Comparison of ENCODE assay signal across 21 cellular contexts in genomic region chr1:31809698-31810097, GRCh38. TPM values are rescaled to one million over a fixed set of nuclear protein-coding genes. Genes with fewer than 3 reads are reported as not detected.
"Had no signal": no experiment of that assay in that cellular context is flagged by ENCODE, and none has a peak within 500 bp of the region (broad histone marks: within the 10 kb centered on the region; RNA-seq: fewer than 3 reads in every experiment).

No MANE protein-coding gene starts in this region.

- H3K4me1 Mint-ChIP-seq: activated CD8-positive, alpha-beta memory T cell treated with anti-CD3 and anti-CD28 coated beads, Interleukin-2, amount 10 ng/mL, durations not matched to agents 7 days and 5 days; activated T-helper 17 cell treated with anti-CD3 and anti-CD28 coated beads, Interleukin-2, amount 50 U/mL, for 72 hours had no signal

- H3K9me3 Mint-ChIP-seq: activated naive CD8-positive, alpha-beta T cell treated with anti-CD3 and anti-CD28 coated beads for 36 hours; activated T-helper 17 cell treated with anti-CD3 and anti-CD28 coated beads, Interleukin-2, amount 50 U/mL, for 72 hours; memory B cell had no signal

- H3K4me1 ChIP-seq: breast epithelium, foreskin keratinocyte, thyroid gland, upper lobe of right lung had no signal

- H3K27me3 ChIP-seq: breast epithelium, foreskin keratinocyte, thyroid gland, upper lobe of right lung had no signal

- H3K36me3 Mint-ChIP-seq: activated CD8-positive, alpha-beta memory T cell treated with anti-CD3 and anti-CD28 coated beads, Interleukin-2, amount 10 ng/mL, durations not matched to agents 7 days and 5 days; activated naive CD8-positive, alpha-beta T cell treated with anti-CD3 and anti-CD28 coated beads for 36 hours; memory B cell had no signal

- H3K27ac ChIP-seq: breast epithelium, foreskin keratinocyte, thyroid gland, upper lobe of right lung had no signal

- DNase-seq: activated CD4-positive, alpha-beta T cell treated with anti-CD3 and anti-CD28 coated beads for 4 hours; activated CD4-positive, alpha-beta T cell treated with anti-CD3 and anti-CD28 coated beads, Interleukin-2, amount 50 U/mL, for 48 hours; activated CD4-positive, CD25-positive, alpha-beta regulatory T cell; activated CD8-positive, alpha-beta memory T cell treated with anti-CD3 and anti-CD28 coated beads, Interleukin-2, amount 10 ng/mL, durations not matched to agents 7 days and 5 days; activated naive CD8-positive, alpha-beta T cell treated with anti-CD3 and anti-CD28 coated beads for 36 hours; effector CD8-positive, alpha-beta T cell; foreskin keratinocyte; mucosa of descending colon; occipital lobe; posterior cingulate gyrus; stimulated activated CD4-positive, alpha-beta T cell treated with anti-CD3 and anti-CD28 coated beads, Interleukin-4, amount 100 ng/mL, for 1 hour; stimulated activated naive CD4-positive, alpha-beta T cell; SW 1271; T-helper 17 cell; thyroid gland; upper lobe of right lung had no signal

- H3K4me3 ChIP-seq: breast epithelium, mucosa of descending colon, thyroid gland, upper lobe of right lung had no signal

- H3K27ac Mint-ChIP-seq: activated CD8-positive, alpha-beta memory T cell treated with anti-CD3 and anti-CD28 coated beads, Interleukin-2, amount 10 ng/mL, durations not matched to agents 7 days and 5 days; activated naive CD8-positive, alpha-beta T cell treated with anti-CD3 and anti-CD28 coated beads for 36 hours; activated T-helper 17 cell treated with anti-CD3 and anti-CD28 coated beads, Interleukin-2, amount 50 U/mL, for 72 hours; memory B cell; T-helper 17 cell had no signal

- H3K9me3 ChIP-seq: breast epithelium, mucosa of descending colon, thyroid gland, upper lobe of right lung had no signal

- ATAC-seq: activated CD8-positive, alpha-beta memory T cell treated with anti-CD3 and anti-CD28 coated beads, Interleukin-2, amount 10 ng/mL, durations not matched to agents 7 days and 5 days; activated T-helper 17 cell treated with anti-CD3 and anti-CD28 coated beads, Interleukin-2, amount 50 U/mL, for 72 hours; foreskin keratinocyte; mucosa of descending colon; T-helper 17 cell; upper lobe of right lung had no signal

- H3K4me3 Mint-ChIP-seq: activated CD8-positive, alpha-beta memory T cell treated with anti-CD3 and anti-CD28 coated beads, Interleukin-2, amount 10 ng/mL, durations not matched to agents 7 days and 5 days; activated naive CD8-positive, alpha-beta T cell treated with anti-CD3 and anti-CD28 coated beads for 36 hours; activated T-helper 17 cell treated with anti-CD3 and anti-CD28 coated beads, Interleukin-2, amount 50 U/mL, for 72 hours; memory B cell; T-helper 17 cell had no signal

- H3K27me3 Mint-ChIP-seq: activated naive CD8-positive, alpha-beta T cell treated with anti-CD3 and anti-CD28 coated beads for 36 hours; activated T-helper 17 cell treated with anti-CD3 and anti-CD28 coated beads, Interleukin-2, amount 50 U/mL, for 72 hours; memory B cell; T-helper 17 cell had no signal

RNA-seq across cellular contexts. Expression of gene SPOCD1, which starts 6.1 kb away (rescaled TPM):
- total RNA-seq: activated CD8-positive, alpha-beta memory T cell treated with anti-CD3 and anti-CD28 coated beads, Interleukin-2, amount 10 ng/mL, durations not matched to agents 7 days and 5 days; activated naive CD8-positive, alpha-beta T cell treated with anti-CD3 and anti-CD28 coated beads for 36 hours; cerebellum; occipital lobe had no signal
- polyA plus RNA-seq: neural cell had no signal
